15 cellular contexts compared by ENCODE assay signal in the genomic region with DNA sequence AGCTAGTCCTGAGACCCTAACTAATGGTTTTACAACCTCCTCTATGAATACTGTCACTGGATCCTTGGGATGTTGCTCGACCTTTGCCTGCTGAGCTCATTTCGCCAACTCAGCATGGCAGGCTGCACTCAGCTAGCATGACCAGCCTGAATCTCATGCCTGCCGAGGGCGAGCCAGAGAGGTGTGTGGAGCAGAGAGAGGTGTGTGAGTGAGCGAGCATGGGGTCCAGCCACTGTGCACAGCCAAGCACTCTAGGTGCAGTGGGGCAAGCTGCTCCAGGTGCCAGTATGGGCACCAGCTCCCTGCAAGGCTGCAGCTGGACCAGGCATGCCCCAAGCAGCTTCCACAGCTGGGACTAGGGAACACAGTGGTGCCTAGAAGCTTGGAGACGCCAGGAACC.
"Had no signal": no experiment of that assay in that cellular context is flagged by ENCODE, and none has a peak within 500 bp of the region (broad histone marks: within the 10 kb centered on the region; RNA-seq: fewer than 3 reads in every experiment).

No MANE protein-coding gene starts in this region.

- FAIRE-seq: frontal cortex had no signal

- H3K4me1 Mint-ChIP-seq: activated naive CD4-positive, alpha-beta T cell treated with anti-CD3 and anti-CD28 coated beads, Interleukin-2, amount 50 U/mL, for 24 hours had no signal

- H3K27me3 Mint-ChIP-seq: activated naive CD4-positive, alpha-beta T cell treated with anti-CD3 and anti-CD28 coated beads, Interleukin-2, amount 50 U/mL, for 24 hours had no signal

- H3K36me3 ChIP-seq: prostate gland, thoracic aorta, WERI-Rb-1 had no signal

- H3K27ac ChIP-seq: prostate gland, skin epidermis, thoracic aorta, WERI-Rb-1 had no signal

- H3K4me3 ChIP-seq: prostate gland, skin epidermis, thoracic aorta had no signal

- H3K4me3 Mint-ChIP-seq: activated naive CD4-positive, alpha-beta T cell treated with anti-CD3 and anti-CD28 coated beads, Interleukin-2, amount 50 U/mL, for 24 hours had no signal

- H3K4me1 ChIP-seq: prostate gland had no signal

- ATAC-seq: right cardiac atrium had no signal

- H3K27ac Mint-ChIP-seq: activated naive CD4-positive, alpha-beta T cell treated with anti-CD3 and anti-CD28 coated beads, Interleukin-2, amount 50 U/mL, for 24 hours had no signal

- H3K9me3 Mint-ChIP-seq: activated naive CD4-positive, alpha-beta T cell treated with anti-CD3 and anti-CD28 coated beads, Interleukin-2, amount 50 U/mL, for 24 hours had no signal

- H3K36me3 Mint-ChIP-seq: activated naive CD4-positive, alpha-beta T cell treated with anti-CD3 and anti-CD28 coated beads, Interleukin-2, amount 50 U/mL, for 24 hours had no signal

- H3K9me3 ChIP-seq: prostate gland, thoracic aorta had no signal

- DNase-seq: activated CD4-positive, alpha-beta T cell treated with anti-CD3 and anti-CD28 coated beads, Interleukin-2, amount 50 U/mL, for 4 hours; activated gamma-delta T cell; effector CD4-positive, alpha-beta T cell; head of caudate nucleus; mesendoderm; stimulated activated CD4-positive, alpha-beta T cell treated with anti-CD3 and anti-CD28 coated beads, Interleukin-2, amount 100 ng/mL, for 48 hours; SW 1271; T-helper 2 cell; WERI-Rb-1 had no signal
